ENCODE assay signal across 10 cellular contexts in genomic region chr14:103541944-103542544, GRCh38. TPM values are rescaled to one million over a fixed set of nuclear protein-coding genes. Genes with fewer than 3 reads are reported as not detected.
DNase-seq lines count a peak whose midpoint lies in the region; ATAC-seq, FAIRE-seq and TF ChIP-seq lines count a peak whose summit lies in the region.
"Had no signal": no experiment of that assay in that cellular context is flagged by ENCODE, and none has a peak within 500 bp of the region (broad histone marks: within the 10 kb centered on the region; RNA-seq: fewer than 3 reads in every experiment).

No MANE protein-coding gene starts in this region.

- H3K4me1 Mint-ChIP-seq in osteocyte (ENCODE audit: unreplicated experiment) = peaks cover 42% of the 10 kb centered on the region

- ATAC-seq in Panc1 = peak; percentile 39
- ATAC-seq in Right ventricle myocardium superior (ENCODE audit: poor library complexity) = no peak

- peak overlapping the region; percentile 89 for H3K27ac Mint-ChIP-seq in osteocyte (ENCODE audit: unreplicated experiment)
- H3K27ac Mint-ChIP-seq: activated naive CD4-positive, alpha-beta T cell treated with anti-CD3 and anti-CD28 coated beads, Interleukin-2, amount 50 U/mL, for 72 hours had no signal

- intact Hi-C loops in A673 (cut with micrococcal nuclease; ENCODE audit: unreplicated experiment) (loop anchor here (5.0 kb wide), 1 partner anchor 465 kb away; no protein-coding TSS in a partner anchor), Panc1 (cut with micrococcal nuclease; ENCODE audit: unreplicated experiment) (no loop called here), Right ventricle myocardium superior (cut with DNase I) (no loop called here)

- no peaks in the 10 kb centered on the region for H3K9me3 ChIP-seq in A673 (ENCODE audit: low read depth, low read length, poor library complexity, severe bottlenecking)
- H3K9me3 ChIP-seq in Panc1 (ENCODE audit: control insufficient read depth, insufficient read depth, low read depth, low read length) = no peaks in the 10 kb centered on the region
- H3K9me3 ChIP-seq in small intestine (ENCODE audit: control insufficient read depth, low read depth) = no peaks in the 10 kb centered on the region
- H3K9me3 ChIP-seq: neutrophil had no signal

- no peak for DNase-seq in A673 (ENCODE audit: low spot score)
- no peak for DNase-seq in Panc1 (ENCODE audit: low read depth, low spot score)
- peak; percentile 44 for DNase-seq in Right ventricle myocardium superior
- DNase-seq in osteocyte (ENCODE audit: extremely low spot score, unreplicated experiment) = no peak
- DNase-seq in SW 1271 (lab: John Stamatoyannopoulos, UW) = no peak
- DNase-seq in small intestine = no peak
- no peak for DNase-seq in NCI-H524 (lab: John Stamatoyannopoulos, UW)
- no peak for DNase-seq in NCI-H226

- FAIRE-seq in small intestine (lab: Jason Lieb, UNC) = no peak

- BruUV-seq in A673 (replicated peaks; lab: Mats Ljungman, UMichigan) (no TSS peak), Panc1 (replicated peaks; lab: Mats Ljungman, UMichigan) (no TSS peak)

- H3K27ac ChIP-seq in A673 (ENCODE audit: low read depth, low read length, poor library complexity, severe bottlenecking) (peak overlapping the region; percentile 59), Panc1 (ENCODE audit: low read length) (peak overlapping the region; percentile 80), small intestine (ENCODE audit: low read depth in 1 of 2, low read length in 1 of 2) (no peak overlapping the region)
- H3K27ac ChIP-seq: neutrophil had no signal

- H3K4me3 ChIP-seq in A673 (ENCODE audit: low read depth, low read length, poor library complexity, severe bottlenecking) (no peak overlapping the region), Panc1 (ENCODE audit: low read depth in 2 of 2, low read length in 2 of 2) (no peak overlapping the region), small intestine (ENCODE audit: low read depth in 1 of 2, low read length in 2 of 2) (no peak overlapping the region)

- no peak for TF ChIP-seq CTCF in A673 (conservative IDR thresholded peaks at IDR 0.05; ENCODE audit: low read depth, low read length)
- TF ChIP-seq CTCF in Panc1 (IDR thresholded peaks at IDR 0.05) = 0 out of 2 replicates have a peak, but pooled peaks have one; percentile 9
- TF ChIP-seq CTCF in osteocyte (IDR thresholded peaks at IDR 0.05) = no peak

- H3K9me3 Mint-ChIP-seq in osteocyte (ENCODE audit: unreplicated experiment) = no peaks in the 10 kb centered on the region
- H3K9me3 Mint-ChIP-seq: activated naive CD4-positive, alpha-beta T cell treated with anti-CD3 and anti-CD28 coated beads, Interleukin-2, amount 50 U/mL, for 72 hours had no signal

- no peaks in the 10 kb centered on the region for H3K36me3 Mint-ChIP-seq in osteocyte (ENCODE audit: unreplicated experiment)
- H3K36me3 Mint-ChIP-seq: activated naive CD4-positive, alpha-beta T cell treated with anti-CD3 and anti-CD28 coated beads, Interleukin-2, amount 50 U/mL, for 72 hours had no signal

- in situ Hi-C loops in Panc1 (cut with HindIII; ENCODE audit: low pct_unique_long_range_greater_than_20kb, low sequenced_read_pairs) = no loop called here

- peaks cover 40% of the 10 kb centered on the region for H3K4me1 ChIP-seq in A673 (ENCODE audit: insufficient read depth, low read length, poor library complexity, severe bottlenecking)
- H3K4me1 ChIP-seq in Panc1 (ENCODE audit: control insufficient read depth, insufficient read depth, low read length) = peaks cover 55% of the 10 kb centered on the region
- peaks cover 0 to 3% of the 10 kb centered on the region in 2 donors for H3K4me1 ChIP-seq in small intestine (ENCODE audit: control insufficient read depth in 2 of 2, insufficient read depth in 1 of 2, low read depth in 1 of 2, low read length in 1 of 2)

- H3K27me3 Mint-ChIP-seq in osteocyte (ENCODE audit: unreplicated experiment) = no peaks in the 10 kb centered on the region

- 47 to 60% (median 57%) methylated on average over 23 to 24 of the region's 24 CpGs for WGBS in small intestine, 3 donors

- H3K27me3 ChIP-seq in A673 (replicated peaks; ENCODE audit: insufficient read depth, low read depth, low read length, poor library complexity) (no peaks in the 10 kb centered on the region), Panc1 (ENCODE audit: control insufficient read depth, insufficient read depth, low read length) (no peaks in the 10 kb centered on the region), small intestine (ENCODE audit: control insufficient read depth in 2 of 2, insufficient read depth in 2 of 2, low read length in 2 of 2) (no peaks in the 10 kb centered on the region)

- H3K36me3 ChIP-seq in A673 (ENCODE audit: insufficient read depth, low read length, poor library complexity, severe bottlenecking) = no peaks in the 10 kb centered on the region
- H3K36me3 ChIP-seq in Panc1 (ENCODE audit: control insufficient read depth, insufficient read depth, low read length) = no peaks in the 10 kb centered on the region
- H3K36me3 ChIP-seq in small intestine (ENCODE audit: control insufficient read depth in 2 of 2, insufficient read depth in 2 of 2, low read length in 2 of 2) = no peaks in the 10 kb centered on the region
- H3K36me3 ChIP-seq: neutrophil had no signal

- POLR2A ChIA-PET in A673 (lab: Charles Lee; ENCODE audit: low non-redundant PET) = no interaction called here
- POLR2A ChIA-PET in Panc1 (lab: Charles Lee) = interaction anchor here (0.7 kb wide), 1 partner anchor 15 kb away, joined by 5 read pairs; no protein-coding TSS in a partner anchor

- CTCF ChIA-PET in A673 (lab: Charles Lee) = no interaction called here
- CTCF ChIA-PET in Panc1 (lab: Charles Lee) = interaction anchor here (0.7 kb wide), 1 partner anchor 60 kb away, joined by 11 read pairs; no protein-coding TSS in a partner anchor

- no peak overlapping the region for H3K4me3 Mint-ChIP-seq in osteocyte (ENCODE audit: unreplicated experiment)

RNA-seq across cellular contexts. Expression of gene TRMT61A, which starts 13.0 kb away (rescaled TPM):
- 19.3 and 23.6 TPM in 2 replicates for total RNA-seq in A673 (2021)
- 22.9 TPM for total RNA-seq in Panc1 (2021; ENCODE audit: unreplicated experiment)
- 23.8 TPM for polyA plus RNA-seq in Panc1 (2012; ENCODE audit: insufficient read length)
- total RNA-seq in Right ventricle myocardium superior = 5.0 TPM
- total RNA-seq in osteocyte = 10.9 and 11.5 TPM in 2 replicates
- 10 to 100 TPM in 1 of 3 donors, 1 to 10 TPM in 2; 4.9 to 16.5 (median 7.3) TPM for polyA plus RNA-seq in small intestine

RNA-seq across cellular contexts. Expression of gene CKB, which starts 19.4 kb away (rescaled TPM):
- total RNA-seq in A673 (2021) (118 and 183 TPM in 2 replicates), Panc1 (2021; ENCODE audit: unreplicated experiment) (436 TPM), Right ventricle myocardium superior (702 TPM), osteocyte (25.4 and 31.4 TPM in 2 replicates)
- polyA plus RNA-seq in Panc1 (2012; ENCODE audit: insufficient read length) = 1,631 TPM
- 10 to 100 TPM; 36.7 to 84.6 (median 60.8) TPM for polyA plus RNA-seq in small intestine

RNA-seq across cellular contexts. Expression of gene BAG5, which starts 20.4 kb away (rescaled TPM):
- total RNA-seq in A673 (2021) (35.4 and 39.8 TPM in 2 replicates), Panc1 (2021; ENCODE audit: unreplicated experiment) (22.5 TPM), Right ventricle myocardium superior (14.3 TPM), osteocyte (21.9 and 22.4 TPM in 2 replicates)
- polyA plus RNA-seq in Panc1 (2012; ENCODE audit: insufficient read length) = 9.1 TPM
- polyA plus RNA-seq in small intestine = 10 to 100 TPM in 2 of 3 donors, 1 to 10 TPM in 1; 8.5 to 14.2 (median 11.1) TPM

RNA-seq across cellular contexts. Expression of gene COA8, which starts 20.7 kb away (rescaled TPM):
- 48.6 and 51.0 TPM in 2 replicates for total RNA-seq in A673 (2021)
- 42.2 TPM for total RNA-seq in Panc1 (2021; ENCODE audit: unreplicated experiment)
- polyA plus RNA-seq in Panc1 (2012; ENCODE audit: insufficient read length) = 34.1 TPM
- 60.6 TPM for total RNA-seq in Right ventricle myocardium superior
- total RNA-seq in osteocyte = 41.0 and 42.0 TPM in 2 replicates
- polyA plus RNA-seq in small intestine = 10 to 100 TPM; 33.0 to 68.7 (median 56.5) TPM

Comparison
In these comparisons a context has a peak if more than half of its experiments do, and no peak if none do; other contexts are left out.
1. H3K27ac ChIP-seq: peak in A673 (single experiment) and Panc1 (single experiment); none in small intestine (0 of 2).